Comparison of ENCODE assay signal across 1 cellular context in the genomic region with DNA sequence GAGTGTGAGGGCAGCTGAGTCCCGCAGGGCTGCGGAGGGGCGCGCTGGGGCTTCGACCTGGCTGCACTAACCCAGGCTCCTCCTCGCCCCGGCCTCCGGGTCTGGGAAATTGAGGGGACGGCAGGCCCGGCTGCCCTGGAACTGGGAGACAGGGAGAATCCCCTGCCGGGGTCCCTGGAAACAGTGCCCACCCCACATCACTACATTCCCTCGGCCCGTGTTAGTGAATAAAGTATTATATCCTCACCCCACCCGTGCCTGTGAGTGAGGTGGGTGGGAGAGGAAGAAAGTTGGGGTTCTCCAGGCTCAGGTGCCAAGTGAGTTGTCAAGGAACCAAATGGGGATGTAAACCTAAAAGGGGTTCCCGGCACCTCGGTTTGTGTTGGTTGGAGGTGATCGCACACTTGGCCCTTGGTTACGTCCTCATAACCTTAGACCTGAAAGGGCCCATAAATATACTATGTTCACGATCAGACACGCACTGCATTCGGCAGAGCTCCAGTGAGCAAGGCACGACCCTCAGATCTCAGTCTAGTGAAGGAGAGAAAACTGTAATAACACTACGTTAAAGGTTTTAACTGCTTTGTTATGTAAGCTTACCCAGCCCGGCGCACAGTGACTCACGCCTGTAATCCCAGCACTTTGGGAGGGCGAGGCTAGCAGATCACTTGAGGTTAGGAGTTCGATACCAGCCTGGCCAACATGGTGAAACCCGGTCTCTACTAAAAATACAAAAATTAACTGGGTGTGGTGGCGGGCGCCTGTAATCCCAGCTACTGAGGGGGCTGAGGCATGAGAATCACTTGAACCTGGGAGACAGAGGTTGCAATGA.
TF ChIP-seq lines count a peak whose summit lies in the region.

No MANE protein-coding gene starts in this region.

TF ChIP-seq in HCT116, 20 proteins besides CTCF, POLR2A, EP300 and RAD21 (continued from another document):
- TF ChIP-seq POLR2AphosphoS5 (IDR thresholded peaks at IDR 0.05; ENCODE audit: low read depth, low read length) (no peak), EGR1 (IDR thresholded peaks at IDR 0.05; ENCODE audit: low read depth) (no peak), ZBTB33 (IDR thresholded peaks at IDR 0.05; ENCODE audit: extremely low read depth, insufficient replicate concordance, low read length) (no peak), SP1 (IDR thresholded peaks at IDR 0.05; ENCODE audit: low read depth) (no peak)
